8 cellular contexts compared by ENCODE assay signal in genomic region chr7:76626581-76626980, GRCh38. TPM values are rescaled to one million over a fixed set of nuclear protein-coding genes. Genes with fewer than 3 reads are reported as not detected.
DNase-seq lines count a peak whose midpoint lies in the region; ATAC-seq, FAIRE-seq and TF ChIP-seq lines count a peak whose summit lies in the region.
"Not testable (repeated sequence)": the region's sequence is repeated elsewhere in the genome, so short reads cannot be mapped to it uniquely, and the experiment has no call there.

No MANE protein-coding gene starts in this region.

- not testable (repeated sequence) for H3K9me3 ChIP-seq in BLaER1; PC-3 (ENCODE audit: low read length); endothelial cell of umbilical vein (replicated peaks; ENCODE audit: control insufficient read depth, insufficient read depth, low read length); HepG2 (ENCODE audit: low read length)

- H3K4me1 Mint-ChIP-seq in activated T-helper 17 cell treated with anti-CD3 and anti-CD28 coated beads, Interleukin-2, amount 50 U/mL, for 72 hours: not testable (repeated sequence)

- not testable (repeated sequence) for TF ChIP-seq RAD21 in HepG2 (CRISPR knock-in tag; IDR thresholded peaks at IDR 0.05)

- H3K27me3 ChIP-seq in BLaER1; PC-3 (ENCODE audit: low read length); endothelial cell of umbilical vein (ENCODE audit: control insufficient read depth in 2 of 2, insufficient read depth in 2 of 2, low read length in 2 of 2); HepG2 (ENCODE audit: control insufficient read depth in 1 of 2, insufficient read depth in 2 of 2, low read length in 2 of 2): not testable (repeated sequence)

- 0% methylated on average over 22 of the region's 34 CpGs for WGBS in HepG2 (ENCODE audit: low lambda C conversion rate)

- CTCF ChIA-PET in PC-3 (lab: Charles Lee); endothelial cell of umbilical vein (lab: Charles Lee); HepG2 (lab: Yijun Ruan, JAX; ENCODE audit: low intra/inter-chr PET ratio, low total read pairs): not testable (repeated sequence)

- H3K27ac Mint-ChIP-seq in activated T-helper 17 cell treated with anti-CD3 and anti-CD28 coated beads, Interleukin-2, amount 50 U/mL, for 72 hours: peak overlapping the region; percentile 79

- H3K27ac ChIP-seq in BLaER1 (peak overlapping the region; percentile 63; the same call in 1 of the 2 replicates), PC-3 (ENCODE audit: low read length) (0 out of 2 replicates have a peak overlapping the region, but pooled peaks have one; percentile 16), HepG2 (ENCODE audit: extremely low read length, insufficient read depth, low read length) (peak overlapping the region; percentile 44)
- H3K27ac ChIP-seq in endothelial cell of umbilical vein (ENCODE audit: insufficient read depth, low read depth, low read length): not testable (repeated sequence)

- peak overlapping the region; percentile 66 for H3K4me3 ChIP-seq in BLaER1
- H3K4me3 ChIP-seq in PC-3 (ENCODE audit: low read length): peak overlapping the region; percentile 74
- H3K4me3 ChIP-seq in endothelial cell of umbilical vein (replicated peaks in 1 of 3; ENCODE audit: insufficient read depth in 1 of 3, low read depth in 1 of 3, low read length in 3 of 3): peak overlapping the region in 2 of 3 experiments; percentile 30 to 48
- H3K4me3 ChIP-seq in HepG2 (replicated peaks in 1 of 3; ENCODE audit: insufficient read depth in 1 of 3, low read depth in 2 of 3, low read length in 3 of 3): peak overlapping the region; percentile 64 to 70 (median 66); a peak in 5 of 6 replicates
- peak overlapping the region; percentile 54 for H3K4me3 ChIP-seq in skeletal muscle cell (ENCODE audit: low read depth, low read length)

- TF ChIP-seq EP300 in HepG2 (IDR thresholded peaks at IDR 0.05; ENCODE audit: low read depth in 2 of 2, low read length in 2 of 2); HepG2 (CRISPR knock-in tag; IDR thresholded peaks at IDR 0.05; ENCODE audit: borderline replicate concordance): not testable (repeated sequence)

- peaks cover 42% of the 10 kb centered on the region for H3K36me3 Mint-ChIP-seq in activated T-helper 17 cell treated with anti-CD3 and anti-CD28 coated beads, Interleukin-2, amount 50 U/mL, for 72 hours (ENCODE audit: low read depth)

- not testable (repeated sequence) for TF ChIP-seq POLR2A in endothelial cell of umbilical vein (IDR thresholded peaks at IDR 0.05; ENCODE audit: low read depth, low read length); HepG2 (IDR thresholded peaks at IDR 0.05; ENCODE audit: insufficient read depth in 1 of 2, low read depth in 2 of 2, low read length in 2 of 2)

- FAIRE-seq in endothelial cell of umbilical vein (lab: Jason Lieb, UNC); HepG2 (lab: Jason Lieb, UNC): not testable (repeated sequence)

- peak overlapping the region; percentile 73 for H3K4me3 Mint-ChIP-seq in activated T-helper 17 cell treated with anti-CD3 and anti-CD28 coated beads, Interleukin-2, amount 50 U/mL, for 72 hours

- dilution Hi-C loops in endothelial cell of umbilical vein (cut with MboI; ENCODE audit: extremely low pct_ligation_motif_present, low sequenced_read_pairs): not testable (repeated sequence)

- peak; percentile 44 for ATAC-seq in GM21423 (IDR thresholded peaks at IDR 0.05; ENCODE audit: unreplicated experiment)
- peak; percentile 39 for ATAC-seq in HG03159 (IDR thresholded peaks at IDR 0.05; ENCODE audit: unreplicated experiment)
- ATAC-seq in PC-3: peak; percentile 57
- peak; percentile 66 for ATAC-seq in activated T-helper 17 cell treated with anti-CD3 and anti-CD28 coated beads, Interleukin-2, amount 50 U/mL, for 72 hours (replicated peaks)
- peak; percentile 81 for ATAC-seq in HepG2

- not testable (repeated sequence) for TF ChIP-seq CTCF in PC-3 (conservative IDR thresholded peaks at IDR 0.05; ENCODE audit: low read depth, low read length); endothelial cell of umbilical vein (IDR thresholded peaks at IDR 0.05; ENCODE audit: extremely low read depth in 1 of 2, insufficient read depth in 1 of 2, low read depth in 1 of 2, low read length in 2 of 2); HepG2 (CRISPR knock-in tag; IDR thresholded peaks at IDR 0.05)

- H3K27me3 Mint-ChIP-seq in activated T-helper 17 cell treated with anti-CD3 and anti-CD28 coated beads, Interleukin-2, amount 50 U/mL, for 72 hours: not testable (repeated sequence)

- H2AFZ ChIP-seq in PC-3 (ENCODE audit: low read length); endothelial cell of umbilical vein (ENCODE audit: low read depth, low read length); HepG2 (ENCODE audit: low read length): not testable (repeated sequence)

- peak overlapping the region; percentile 61 for H3K4me2 ChIP-seq in BLaER1
- peak overlapping the region; percentile 82 for H3K4me2 ChIP-seq in PC-3 (ENCODE audit: low read length)
- H3K4me2 ChIP-seq in endothelial cell of umbilical vein (ENCODE audit: insufficient read depth, low read length): peak overlapping the region; percentile 27
- H3K4me2 ChIP-seq in HepG2 (ENCODE audit: low read depth, low read length): peak overlapping the region; percentile 75

- not testable (repeated sequence) for BruUV-seq in PC-3 (replicated peaks; lab: Mats Ljungman, UMichigan); endothelial cell of umbilical vein (replicated peaks; lab: Mats Ljungman, UMichigan); HepG2 (replicated peaks; lab: Mats Ljungman, UMichigan)

- not testable (repeated sequence) for H3F3A ChIP-seq in PC-3 (ENCODE audit: low read length, unreplicated experiment)

- POLR2A ChIA-PET in PC-3 (lab: Charles Lee; ENCODE audit: unreplicated experiment); endothelial cell of umbilical vein (lab: Charles Lee); HepG2 (lab: Yijun Ruan, JAX): not testable (repeated sequence)

- H3K9me1 ChIP-seq in endothelial cell of umbilical vein (replicated peaks; ENCODE audit: control insufficient read depth, extremely low read depth, insufficient read depth, low read length): not testable (repeated sequence)

- H3K9ac ChIP-seq in BLaER1 (peak overlapping the region; percentile 79), PC-3 (ENCODE audit: low read length) (peak overlapping the region; percentile 71), endothelial cell of umbilical vein (replicated peaks; ENCODE audit: extremely low read depth, insufficient read depth, low read length) (peak overlapping the region; percentile 13), HepG2 (ENCODE audit: insufficient read depth, low read depth, low read length) (peak overlapping the region; percentile 67)

- H3K9me2 ChIP-seq in PC-3 (replicated peaks; ENCODE audit: low read length): not testable (repeated sequence)

- not testable (repeated sequence) for H3K9me3 Mint-ChIP-seq in activated T-helper 17 cell treated with anti-CD3 and anti-CD28 coated beads, Interleukin-2, amount 50 U/mL, for 72 hours

- not testable (repeated sequence) for H3K36me3 ChIP-seq in BLaER1; PC-3 (ENCODE audit: low read depth, low read length); endothelial cell of umbilical vein (ENCODE audit: control insufficient read depth in 2 of 2, extremely low read depth in 1 of 2, insufficient read depth in 2 of 2, low read length in 2 of 2); HepG2 (replicated peaks in 1 of 2; ENCODE audit: control insufficient read depth in 1 of 2, insufficient read depth in 2 of 2, low read length in 2 of 2)

- H3K4me1 ChIP-seq in BLaER1: peaks cover 10% of the 10 kb centered on the region; the same call in 1 of the 2 replicates
- H3K4me1 ChIP-seq in PC-3 (ENCODE audit: insufficient read depth, low read length); endothelial cell of umbilical vein (ENCODE audit: control insufficient read depth, extremely low read depth, insufficient read depth, low read length); HepG2 (ENCODE audit: insufficient read depth, low read length): not testable (repeated sequence)

- in situ Hi-C loops in HepG2 (cut with HindIII; ENCODE audit: extremely low pct_ligation_motif_present, low pct_unique_long_range_greater_than_20kb): not testable (repeated sequence)

- H4K20me1 ChIP-seq in BLaER1; PC-3 (ENCODE audit: low read length); endothelial cell of umbilical vein (replicated peaks; ENCODE audit: control insufficient read depth, extremely low read depth, insufficient read depth, low read length); HepG2 (ENCODE audit: insufficient read depth, low read length): not testable (repeated sequence)

- intact Hi-C loops in PC-3 (cut with micrococcal nuclease); endothelial cell of umbilical vein (cut with micrococcal nuclease); HepG2 (cut with micrococcal nuclease; ENCODE audit: unreplicated experiment): not testable (repeated sequence)

- not testable (repeated sequence) for DNase-seq in PC-3; HepG2 (ENCODE audit: low spot score); skeletal muscle cell (ENCODE audit: low read depth)
- DNase-seq in endothelial cell of umbilical vein (ENCODE audit: low read depth, low spot score): peak; percentile 21

- H3K79me2 ChIP-seq in PC-3 (ENCODE audit: low read length); endothelial cell of umbilical vein (ENCODE audit: control insufficient read depth, insufficient read depth, low read length); HepG2 (ENCODE audit: insufficient read depth, low read length): not testable (repeated sequence)

RNA-seq across cellular contexts. Expression of gene POMZP3, which starts 0.5 kb away (rescaled TPM):
- 5.9 and 10.1 TPM in 2 replicates for total RNA-seq in PC-3 (2014; rRNA removed)
- total RNA-seq in activated T-helper 17 cell treated with anti-CD3 and anti-CD28 coated beads, Interleukin-2, amount 50 U/mL, for 72 hours: 10 to 100 TPM in 1 of 2 donors, 1 to 10 TPM in 1; 6.9 to 12.6 TPM
- 9.8 and 20.8 TPM in 2 replicates for total RNA-seq in endothelial cell of umbilical vein
- 12.7 and 13.5 TPM in 2 replicates for polyA plus RNA-seq in endothelial cell of umbilical vein
- polyA plus RNA-seq in endothelial cell of umbilical vein (2011; cell fraction: cytosol; rRNA removed): 8.5 and 8.7 TPM in 2 replicates
- 5.6 and 8.2 TPM in 2 replicates for polyA plus RNA-seq in endothelial cell of umbilical vein (2011; cell fraction: nucleus; rRNA removed)
- 4.6 TPM in 2 replicates for polyA plus RNA-seq in endothelial cell of umbilical vein (2012)
- polyA minus RNA-seq in endothelial cell of umbilical vein: 17.1 and 18.0 TPM in 2 replicates
- polyA minus RNA-seq in endothelial cell of umbilical vein (2011; cell fraction: cytosol; rRNA and poly(A)+ RNA removed): 4.7 TPM
- polyA minus RNA-seq in endothelial cell of umbilical vein (2011; cell fraction: nucleus; rRNA and poly(A)+ RNA removed): 8.2 and 10.3 TPM in 2 replicates
- 2.2 and 3.5 TPM in 2 replicates for total RNA-seq in HepG2 (2016; rRNA removed; fragmentation: Illumina TruSeq; extraction: Trizol)
- 4.3 and 5.0 TPM in 2 replicates for total RNA-seq in HepG2 (2016; cell fraction: cytosol; rRNA removed; fragmentation: Illumina TruSeq; extraction: Trizol; ENCODE audit: low read depth)
- 2.6 and 3.8 TPM in 2 replicates for total RNA-seq in HepG2 (2016; cell fraction: insoluble cytoplasmic fraction; rRNA removed; fragmentation: Illumina TruSeq; extraction: Trizol)
- total RNA-seq in HepG2 (2016; cell fraction: membrane; rRNA removed; fragmentation: Illumina TruSeq; extraction: Trizol): 4.0 and 6.2 TPM in 2 replicates
- total RNA-seq in HepG2 (2016; cell fraction: nucleus; rRNA removed; fragmentation: Illumina TruSeq; extraction: Trizol): 3.3 and 4.1 TPM in 2 replicates
- polyA plus RNA-seq in HepG2 (2011; rRNA removed): 1.5 and 1.9 TPM in 2 replicates
- polyA plus RNA-seq in HepG2 (2011; cell fraction: cytosol; rRNA removed): 0.81 and 1.2 TPM in 2 replicates
- 2.5 and 3.4 TPM in 2 replicates for polyA plus RNA-seq in HepG2 (2011; cell fraction: nucleus; rRNA removed)
- 2.3 and 2.4 TPM in 2 replicates for polyA plus RNA-seq in HepG2 (2012)
- 8.2 and 8.8 TPM in 2 replicates for polyA plus RNA-seq in HepG2 (2016; cell fraction: cytosol; fragmentation: Illumina TruSeq; extraction: Trizol; ENCODE audit: low read depth)
- polyA plus RNA-seq in HepG2 (2016; cell fraction: insoluble cytoplasmic fraction; fragmentation: Illumina TruSeq; extraction: Trizol; ENCODE audit: low read depth): 4.9 and 5.2 TPM in 2 replicates
- polyA plus RNA-seq in HepG2 (2016; cell fraction: membrane; fragmentation: Illumina TruSeq; extraction: Trizol; ENCODE audit: low read depth): 10.1 and 10.4 TPM in 2 replicates
- polyA plus RNA-seq in HepG2 (2016; cell fraction: nucleus; fragmentation: Illumina TruSeq; extraction: Trizol; ENCODE audit: insufficient read depth, low read depth): 6.4 and 6.9 TPM in 2 replicates
- 5.7 and 15.4 TPM in 2 replicates for polyA minus RNA-seq in HepG2 (2011; rRNA and poly(A)+ RNA removed; ENCODE audit: low replicate concordance)
- polyA minus RNA-seq in HepG2 (2011; cell fraction: cytosol; rRNA and poly(A)+ RNA removed): 1.6 and 2.2 TPM in 2 replicates
- polyA minus RNA-seq in HepG2 (2011; cell fraction: nucleus; rRNA and poly(A)+ RNA removed): 5.8 and 6.7 TPM in 2 replicates

Comparison
In these comparisons a context has a peak if more than half of its experiments do, and no peak if none do; other contexts are left out.
1. H3K4me2 ChIP-seq: peak in every context shown above with its lines; median percentile 82 in PC-3; 75 in HepG2; 61 in BLaER1; 27 in endothelial cell of umbilical vein.
2. H3K9ac ChIP-seq: peak in every context shown above with its lines; median percentile 79 in BLaER1; 71 in PC-3; 67 in HepG2; 13 in endothelial cell of umbilical vein.